In the genomic region with DNA sequence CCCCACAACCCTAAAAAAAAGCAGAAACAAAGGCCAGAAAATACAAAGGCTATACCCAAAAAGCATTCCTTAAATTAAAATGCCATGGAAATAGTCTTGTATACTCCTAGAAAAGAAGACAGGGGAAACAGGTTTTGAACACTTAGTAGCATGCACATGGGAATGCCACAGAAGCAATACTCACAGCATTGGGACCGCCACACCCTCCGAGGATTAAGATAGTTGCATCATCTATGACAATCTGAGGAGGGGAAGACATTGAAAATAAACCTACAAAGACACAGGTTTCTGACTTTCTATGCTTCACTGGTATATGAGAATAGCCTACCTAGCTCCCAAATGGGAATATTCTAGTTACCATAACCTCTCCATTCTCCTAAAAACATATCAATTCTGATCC, we compare ENCODE assay signal across 1 cellular context.
TF ChIP-seq lines count a peak whose summit lies in the region.

No MANE protein-coding gene starts in this region.

TF ChIP-seq in IMR-90, 13 proteins besides CTCF, POLR2A, EP300 and RAD21 (continued from another document):
- 0 out of 2 replicates have a peak, but pooled peaks have one; percentile 11 for TF ChIP-seq CEBPB (IDR thresholded peaks at IDR 0.05; ENCODE audit: low read depth, low read length)
